Comparison of ENCODE assay signal across 8 cellular contexts in the genomic region with DNA sequence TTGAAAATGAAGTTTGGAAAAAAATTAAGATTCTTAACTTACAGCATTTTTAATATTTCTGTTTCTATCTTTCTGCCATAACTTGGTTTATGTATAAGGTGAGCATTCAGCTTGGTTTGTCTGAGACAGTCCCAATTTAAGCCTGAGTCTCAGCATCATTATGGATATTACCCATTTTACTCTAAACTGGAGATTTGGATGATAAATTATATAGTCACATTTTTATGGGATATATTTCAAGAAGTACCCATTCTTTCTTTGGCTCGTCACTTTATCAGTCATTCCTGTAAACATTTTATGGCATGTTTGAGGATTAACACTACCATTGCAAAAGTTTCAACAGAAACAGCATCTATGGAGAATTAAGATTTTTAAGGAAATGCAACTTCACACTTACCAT.
"Had no signal": no experiment of that assay in that cellular context is flagged by ENCODE, and none has a peak within 500 bp of the region (broad histone marks: within the 10 kb centered on the region; RNA-seq: fewer than 3 reads in every experiment).

No MANE protein-coding gene starts in this region.

- H3K36me3 ChIP-seq: HAP-1 had no signal

- DNase-seq: H7, HFFc6, KBM-7 had no signal

- H3K4me3 ChIP-seq: GM23338, HAP-1 had no signal

- H3K27ac ChIP-seq: HL-60 had no signal

- FAIRE-seq: H1, HepG2 had no signal

- H3K4me2 ChIP-seq: GM23338 had no signal

- H3K4me1 ChIP-seq: HAP-1 had no signal

- ATAC-seq: GM23338, HepG2 had no signal
